In genomic region chr10:83917519-83918506, GRCh38 we compare ENCODE assay signal across 9 cellular contexts.
DNase-seq lines count a peak whose midpoint lies in the region; ATAC-seq and TF ChIP-seq lines count a peak whose summit lies in the region.
"Had no signal": no experiment of that assay in that cellular context is flagged by ENCODE, and none has a peak within 500 bp of the region (broad histone marks: within the 10 kb centered on the region; RNA-seq: fewer than 3 reads in every experiment).

No MANE protein-coding gene starts in this region.

- TF ChIP-seq EP300 in SK-N-SH (IDR thresholded peaks at IDR 0.05; ENCODE audit: borderline replicate concordance in 1 of 2, low read depth in 1 of 2, low read length in 1 of 2), result no peak

- H3K4me1 Mint-ChIP-seq in activated naive CD4-positive, alpha-beta T cell treated with anti-CD3 and anti-CD28 coated beads for 36 hours (ENCODE audit: low read depth), result no peaks in the 10 kb centered on the region
- H3K4me1 Mint-ChIP-seq in activated naive CD4-positive, alpha-beta T cell treated with anti-CD3 and anti-CD28 coated beads, Interleukin-2, amount 10 ng/mL, durations not matched to agents 7 days and 5 days, result no peaks in the 10 kb centered on the region

- CTCF ChIA-PET in activated naive CD4-positive, alpha-beta T cell treated with anti-CD3 and anti-CD28 coated beads for 36 hours (lab: Charles Lee), result interaction anchor here (0.6 kb wide), 1 partner anchor 149 kb away, joined by 3 read pairs; no protein-coding TSS in a partner anchor
- CTCF ChIA-PET in activated naive CD4-positive, alpha-beta T cell treated with anti-CD3 and anti-CD28 coated beads, Interleukin-2, amount 10 ng/mL, durations not matched to agents 7 days and 5 days (lab: Charles Lee), result no interaction called here
- CTCF ChIA-PET in SK-N-SH (lab: Yijun Ruan, JAX), result no interaction called here

- H3K4me3 Mint-ChIP-seq in activated naive CD4-positive, alpha-beta T cell treated with anti-CD3 and anti-CD28 coated beads for 36 hours, result no peak overlapping the region
- no peak overlapping the region for H3K4me3 Mint-ChIP-seq in activated naive CD4-positive, alpha-beta T cell treated with anti-CD3 and anti-CD28 coated beads, Interleukin-2, amount 10 ng/mL, durations not matched to agents 7 days and 5 days

- H3K36me3 Mint-ChIP-seq in activated naive CD4-positive, alpha-beta T cell treated with anti-CD3 and anti-CD28 coated beads for 36 hours (ENCODE audit: low read depth), result no peaks in the 10 kb centered on the region
- H3K36me3 Mint-ChIP-seq in activated naive CD4-positive, alpha-beta T cell treated with anti-CD3 and anti-CD28 coated beads, Interleukin-2, amount 10 ng/mL, durations not matched to agents 7 days and 5 days, result no peaks in the 10 kb centered on the region

- H3K4me2 ChIP-seq in osteoblast (ENCODE audit: insufficient read depth, low read length), result no peak overlapping the region
- H3K4me2 ChIP-seq in SK-N-SH, result no peak overlapping the region

- no peak overlapping the region for H3K27ac Mint-ChIP-seq in activated naive CD4-positive, alpha-beta T cell treated with anti-CD3 and anti-CD28 coated beads for 36 hours
- no peak overlapping the region for H3K27ac Mint-ChIP-seq in activated naive CD4-positive, alpha-beta T cell treated with anti-CD3 and anti-CD28 coated beads, Interleukin-2, amount 10 ng/mL, durations not matched to agents 7 days and 5 days

- H3K27me3 ChIP-seq in osteoblast (ENCODE audit: insufficient read depth, low read length) (no peaks in the 10 kb centered on the region), SK-N-SH (ENCODE audit: insufficient read depth) (no peaks in the 10 kb centered on the region), prostate gland (replicated peaks; ENCODE audit: insufficient read depth) (no peaks in the 10 kb centered on the region)

- H3K9ac ChIP-seq in SK-N-SH, result no peak overlapping the region

- H3K9me3 ChIP-seq in osteoblast (ENCODE audit: low read depth, low read length) (no peaks in the 10 kb centered on the region), SK-N-SH (no peaks in the 10 kb centered on the region), prostate gland (no peaks in the 10 kb centered on the region)

- no peak for TF ChIP-seq RAD21 in SK-N-SH (IDR thresholded peaks at IDR 0.05; ENCODE audit: low read length)

- H3K4me3 ChIP-seq in osteoblast (ENCODE audit: insufficient read depth, low read length) (no peak overlapping the region), SK-N-SH (ENCODE audit: low read depth in 2 of 2, low read length in 1 of 2) (no peak overlapping the region), prostate gland (no peak overlapping the region)

- ATAC-seq in HG03095 (IDR thresholded peaks at IDR 0.05; ENCODE audit: unreplicated experiment) (peak; percentile 96), SK-N-SH treated with all-trans-retinoic acid at 6 μM for 48 hours (no peak)

- H4K20me1 ChIP-seq in osteoblast (ENCODE audit: insufficient read depth, low read length) (no peaks in the 10 kb centered on the region), SK-N-SH (ENCODE audit: insufficient read depth) (no peaks in the 10 kb centered on the region)

- H3K36me3 ChIP-seq in osteoblast (ENCODE audit: insufficient read depth, low read length) (no peaks in the 10 kb centered on the region), SK-N-SH (replicated peaks in 1 of 2; ENCODE audit: control insufficient read depth in 1 of 2, insufficient read depth in 2 of 2, low read length in 1 of 2) (no peaks in the 10 kb centered on the region), prostate gland (no peaks in the 10 kb centered on the region)

- WGBS in SK-N-SH (ENCODE audit: low lambda C conversion rate), result 39% methylated on average over 15 of the region's 17 CpGs
- 41% methylated on average over 17 of the region's 17 CpGs for WGBS in prostate gland

- H2AFZ ChIP-seq in osteoblast (ENCODE audit: low read length) (no peak overlapping the region), SK-N-SH (ENCODE audit: low read depth) (no peak overlapping the region)

- POLR2A ChIA-PET in SK-N-SH (lab: Yijun Ruan, JAX), result no interaction called here

- no peaks in the 10 kb centered on the region for H3K9me2 ChIP-seq in SK-N-SH

- no peak overlapping the region for H3K27ac ChIP-seq in VCaP
- H3K27ac ChIP-seq in osteoblast (ENCODE audit: low read depth, low read length), result no peak overlapping the region
- no peak overlapping the region for H3K27ac ChIP-seq in SK-N-SH (ENCODE audit: low read depth in 2 of 2, low read length in 1 of 2)
- H3K27ac ChIP-seq in prostate gland, result no peak overlapping the region
- H3K27ac ChIP-seq: C4-2B had no signal

- H3K27me3 Mint-ChIP-seq in activated naive CD4-positive, alpha-beta T cell treated with anti-CD3 and anti-CD28 coated beads for 36 hours (ENCODE audit: low read depth), result peaks cover 6% of the 10 kb centered on the region
- H3K27me3 Mint-ChIP-seq in activated naive CD4-positive, alpha-beta T cell treated with anti-CD3 and anti-CD28 coated beads, Interleukin-2, amount 10 ng/mL, durations not matched to agents 7 days and 5 days, result peaks cover 8% of the 10 kb centered on the region

- H3K9me3 Mint-ChIP-seq in activated naive CD4-positive, alpha-beta T cell treated with anti-CD3 and anti-CD28 coated beads for 36 hours, result no peaks in the 10 kb centered on the region
- no peaks in the 10 kb centered on the region for H3K9me3 Mint-ChIP-seq in activated naive CD4-positive, alpha-beta T cell treated with anti-CD3 and anti-CD28 coated beads, Interleukin-2, amount 10 ng/mL, durations not matched to agents 7 days and 5 days

- TF ChIP-seq POLR2A in prostate gland (IDR thresholded peaks at IDR 0.05), result no peak

- intact Hi-C loops in activated naive CD4-positive, alpha-beta T cell treated with anti-CD3 and anti-CD28 coated beads for 36 hours (cut with micrococcal nuclease), result no loop called here
- intact Hi-C loops in prostate gland (cut with DNase I), result no loop called here

- H3F3A ChIP-seq in SK-N-SH (replicated peaks; ENCODE audit: insufficient read depth), result no peaks in the 10 kb centered on the region

- H3K4me1 ChIP-seq in osteoblast (ENCODE audit: insufficient read depth, low read length), result no peaks in the 10 kb centered on the region
- H3K4me1 ChIP-seq in SK-N-SH (ENCODE audit: control insufficient read depth in 1 of 2, insufficient read depth in 2 of 2, low read depth in 1 of 2, low read length in 1 of 2), result no peaks in the 10 kb centered on the region
- H3K4me1 ChIP-seq in prostate gland (replicated peaks), result no peaks in the 10 kb centered on the region

- TF ChIP-seq CTCF in VCaP (conservative IDR thresholded peaks at IDR 0.05) (peak; percentile 66), osteoblast (IDR thresholded peaks at IDR 0.05; ENCODE audit: extremely low read depth, low read depth, low read length) (no peak), SK-N-SH (IDR thresholded peaks at IDR 0.05) (no peak), prostate gland (IDR thresholded peaks at IDR 0.05) (no peak)

- no peaks in the 10 kb centered on the region for H3K79me2 ChIP-seq in osteoblast (ENCODE audit: insufficient read depth, low read length)
- no peaks in the 10 kb centered on the region for H3K79me2 ChIP-seq in SK-N-SH (ENCODE audit: insufficient read depth)

- peak; percentile 30 for DNase-seq in activated naive CD4-positive, alpha-beta T cell treated with anti-CD3 and anti-CD28 coated beads for 36 hours
- no peak for DNase-seq in activated naive CD4-positive, alpha-beta T cell treated with anti-CD3 and anti-CD28 coated beads, Interleukin-2, amount 10 ng/mL, durations not matched to agents 7 days and 5 days
- DNase-seq in osteoblast (ENCODE audit: insufficient read length, low spot score, missing footprints) (peak; percentile 62), SK-N-SH (no peak), prostate gland (ENCODE audit: low spot score) (no peak)

TF ChIP-seq in SK-N-SH, 30 proteins besides CTCF, POLR2A, EP300 and RAD21 (continues in another document):
- TF ChIP-seq TCF12 (IDR thresholded peaks at IDR 0.05), result no peak
- no peak for TF ChIP-seq MXI1 (IDR thresholded peaks at IDR 0.05; ENCODE audit: low read depth, low read length)

TF ChIP-seq in SK-N-SH treated with all-trans-retinoic acid at 6 μM for 48 hours, 23 proteins besides CTCF, POLR2A, EP300 and RAD21 (continues in another document):
- TF ChIP-seq SNAI2 (CRISPR knock-in tag; IDR thresholded peaks at IDR 0.05), result no peak
- no peak for TF ChIP-seq POU6F1 (CRISPR knock-in tag; IDR thresholded peaks at IDR 0.05; ENCODE audit: borderline replicate concordance, low read depth)
- TF ChIP-seq TCF4 (CRISPR knock-in tag; IDR thresholded peaks at IDR 0.05; ENCODE audit: borderline replicate concordance), result no peak
- TF ChIP-seq GLIS3 (CRISPR knock-in tag; IDR thresholded peaks at IDR 0.05), result no peak
- no peak for TF ChIP-seq OSR1 (CRISPR knock-in tag; IDR thresholded peaks at IDR 0.05)
- no peak for TF ChIP-seq PATZ1 (CRISPR knock-in tag; IDR thresholded peaks at IDR 0.05; ENCODE audit: borderline replicate concordance)
- TF ChIP-seq ZNF8 (CRISPR knock-in tag; IDR thresholded peaks at IDR 0.05), result no peak
- TF ChIP-seq ISL1 (CRISPR knock-in tag; IDR thresholded peaks at IDR 0.05), result no peak
- TF ChIP-seq BACH2 (CRISPR knock-in tag; IDR thresholded peaks at IDR 0.05; ENCODE audit: borderline replicate concordance), result no peak

Comparison
In these comparisons a context has a peak if more than half of its experiments do, and no peak if none do; other contexts are left out.
1. DNase-seq: peak in activated naive CD4-positive, alpha-beta T cell treated with anti-CD3 and anti-CD28 coated beads for 36 hours (single experiment) and osteoblast (single experiment); none in activated naive CD4-positive, alpha-beta T cell treated with anti-CD3 and anti-CD28 coated beads, Interleukin-2, amount 10 ng/mL, durations not matched to agents 7 days and 5 days (single experiment), SK-N-SH (single experiment) and prostate gland (single experiment).